ENCODE assay signal across 18 cellular contexts in the genomic region with DNA sequence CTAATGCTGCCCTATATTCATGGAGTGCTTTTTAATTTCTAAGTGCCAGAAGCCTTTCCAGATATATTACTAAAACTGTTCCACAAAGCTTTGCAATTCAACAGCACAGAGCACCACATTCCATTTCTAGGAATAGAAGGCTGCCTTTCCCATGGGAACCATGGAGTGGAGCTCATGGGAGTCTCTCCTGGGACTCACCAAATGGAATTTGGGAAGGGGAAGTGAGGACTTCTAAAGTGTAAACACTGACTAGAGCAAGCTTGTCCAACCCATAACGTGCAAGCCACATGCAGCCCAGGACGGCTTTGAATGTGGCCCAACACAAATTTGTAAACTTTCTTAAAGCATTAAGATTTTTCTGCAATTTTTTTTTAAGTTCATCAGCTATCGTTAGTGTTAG.
DNase-seq lines count a peak whose midpoint lies in the region; ATAC-seq and TF ChIP-seq lines count a peak whose summit lies in the region.
"Had no signal": no experiment of that assay in that cellular context is flagged by ENCODE, and none has a peak within 500 bp of the region (broad histone marks: within the 10 kb centered on the region; RNA-seq: fewer than 3 reads in every experiment).

No MANE protein-coding gene starts in this region.

- DNase-seq in DMS153 (lab: John Stamatoyannopoulos, UW) (peak; percentile 17), DMS153 treated with DMSO at 0.1 percent for 48 hours (lab: John Stamatoyannopoulos, UW; ENCODE audit: unreplicated experiment) (no peak), GM23338 (ENCODE audit: low spot score) (peak; percentile 79), ascending aorta (ENCODE audit: low spot score in 2 of 2) (peak in 1 of 2 donors; percentile 66), iPS-NIHi11 (ENCODE audit: low spot score) (peak; percentile 13), coronary artery (ENCODE audit: low spot score) (no peak), cortex of kidney (lab: John Stamatoyannopoulos, UW) (no peak)
- no peak for DNase-seq in stimulated activated naive CD4-positive, alpha-beta T cell (lab: John Stamatoyannopoulos, UW)
- DNase-seq: 8988T; activated CD4-positive, alpha-beta T cell treated with anti-CD3 and anti-CD28 coated beads for 48 hours; activated gamma-delta T cell treated with Interleukin-2 at 50 U/mL for 16 hours; amniotic stem cell; DMS79; head of caudate nucleus; kidney; NCI-H187 had no signal

- no peaks in the 10 kb centered on the region for H3K79me2 ChIP-seq in GM23338 (replicated peaks; ENCODE audit: insufficient read depth)

- H3K4me1 Mint-ChIP-seq in GM23338, result peaks cover 20% of the 10 kb centered on the region

- H3K27ac ChIP-seq in GM23338 (ENCODE audit: low read depth), result no peak overlapping the region
- peak overlapping the region in 1 of 2 donors; percentile 26 for H3K27ac ChIP-seq in ascending aorta
- H3K27ac ChIP-seq in coronary artery, result no peak overlapping the region
- H3K27ac ChIP-seq: neutrophil had no signal

- no peak overlapping the region for H3K4me2 ChIP-seq in GM23338

- H3K27ac Mint-ChIP-seq in GM23338, result no peak overlapping the region

- no peak overlapping the region for H2AFZ ChIP-seq in GM23338

- no peak overlapping the region for H3K4me3 Mint-ChIP-seq in GM23338

- no peak overlapping the region for H3K4me3 ChIP-seq in GM23338
- H3K4me3 ChIP-seq in ascending aorta, result no peak overlapping the region
- no peak overlapping the region for H3K4me3 ChIP-seq in coronary artery

- H3K36me3 ChIP-seq in GM23338 (ENCODE audit: insufficient read depth) (0 out of 2 replicates have a peak, but pooled peaks cover under 1% of the 10 kb centered on the region), ascending aorta (no peaks in the 10 kb centered on the region)

- no peaks in the 10 kb centered on the region for H4K20me1 ChIP-seq in GM23338 (replicated peaks; ENCODE audit: insufficient read depth)

- no peaks in the 10 kb centered on the region for H3F3A ChIP-seq in GM23338 (replicated peaks; ENCODE audit: low read depth)

- peaks cover 18% of the 10 kb centered on the region; the same call in 2 of the 3 replicates for H3K36me3 Mint-ChIP-seq in GM23338 (ENCODE audit: low read depth)

- intact Hi-C loops in ascending aorta (cut with DNase I), result no loop called here

- peaks cover 6% of the 10 kb centered on the region; the same call in 1 of the 3 replicates for H3K9me3 Mint-ChIP-seq in GM23338

- peaks cover 5% of the 10 kb centered on the region for H3K27me3 Mint-ChIP-seq in GM23338 (ENCODE audit: insufficient read depth, low read depth, poor library complexity)

- no peaks in the 10 kb centered on the region for H3K9me3 ChIP-seq in ascending aorta
- H3K9me3 ChIP-seq: neutrophil had no signal

- TF ChIP-seq CTCF in GM23338 (conservative IDR thresholded peaks at IDR 0.05; ENCODE audit: low read depth in 2 of 2) (peak; percentile 26 to 37; a peak in 3 of 4 replicates), ascending aorta (IDR thresholded peaks at IDR 0.05) (peak in 2 of 3 experiments; percentile 6 to 9), coronary artery (IDR thresholded peaks at IDR 0.05) (no peak)

- H3K27me3 ChIP-seq in GM23338 (ENCODE audit: insufficient read depth) (no peaks in the 10 kb centered on the region), ascending aorta (no peaks in the 10 kb centered on the region)
- H3K27me3 ChIP-seq: neutrophil had no signal

- peaks cover 4% of the 10 kb centered on the region; the same call in 1 of the 2 replicates for H3K9me2 ChIP-seq in GM23338 (ENCODE audit: insufficient read depth)

- ATAC-seq in GM23338, result peak; percentile 91
- ATAC-seq: sciatic nerve had no signal

- peaks cover 14% of the 10 kb centered on the region for H3K4me1 ChIP-seq in GM23338 (ENCODE audit: insufficient read depth)
- H3K4me1 ChIP-seq in ascending aorta, result peaks cover 0 to 16% of the 10 kb centered on the region in 2 donors

TF ChIP-seq in GM23338, 12 proteins besides CTCF, POLR2A, EP300 and RAD21:
- peak; percentile 74 for TF ChIP-seq ZNF462 (CRISPR knock-in tag; IDR thresholded peaks at IDR 0.05)
- TF ChIP-seq, protein P1, sequence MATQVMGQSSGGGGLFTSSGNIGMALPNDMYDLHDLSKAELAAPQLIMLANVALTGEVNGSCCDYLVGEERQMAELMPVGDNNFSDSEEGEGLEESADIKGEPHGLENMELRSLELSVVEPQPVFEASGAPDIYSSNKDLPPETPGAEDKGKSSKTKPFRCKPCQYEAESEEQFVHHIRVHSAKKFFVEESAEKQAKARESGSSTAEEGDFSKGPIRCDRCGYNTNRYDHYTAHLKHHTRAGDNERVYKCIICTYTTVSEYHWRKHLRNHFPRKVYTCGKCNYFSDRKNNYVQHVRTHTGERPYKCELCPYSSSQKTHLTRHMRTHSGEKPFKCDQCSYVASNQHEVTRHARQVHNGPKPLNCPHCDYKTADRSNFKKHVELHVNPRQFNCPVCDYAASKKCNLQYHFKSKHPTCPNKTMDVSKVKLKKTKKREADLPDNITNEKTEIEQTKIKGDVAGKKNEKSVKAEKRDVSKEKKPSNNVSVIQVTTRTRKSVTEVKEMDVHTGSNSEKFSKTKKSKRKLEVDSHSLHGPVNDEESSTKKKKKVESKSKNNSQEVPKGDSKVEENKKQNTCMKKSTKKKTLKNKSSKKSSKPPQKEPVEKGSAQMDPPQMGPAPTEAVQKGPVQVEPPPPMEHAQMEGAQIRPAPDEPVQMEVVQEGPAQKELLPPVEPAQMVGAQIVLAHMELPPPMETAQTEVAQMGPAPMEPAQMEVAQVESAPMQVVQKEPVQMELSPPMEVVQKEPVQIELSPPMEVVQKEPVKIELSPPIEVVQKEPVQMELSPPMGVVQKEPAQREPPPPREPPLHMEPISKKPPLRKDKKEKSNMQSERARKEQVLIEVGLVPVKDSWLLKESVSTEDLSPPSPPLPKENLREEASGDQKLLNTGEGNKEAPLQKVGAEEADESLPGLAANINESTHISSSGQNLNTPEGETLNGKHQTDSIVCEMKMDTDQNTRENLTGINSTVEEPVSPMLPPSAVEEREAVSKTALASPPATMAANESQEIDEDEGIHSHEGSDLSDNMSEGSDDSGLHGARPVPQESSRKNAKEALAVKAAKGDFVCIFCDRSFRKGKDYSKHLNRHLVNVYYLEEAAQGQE (IDR thresholded peaks at IDR 0.05; ENCODE audit: unreplicated experiment), result no peak

Comparison
In these comparisons a context has a peak if more than half of its experiments do, and no peak if none do; other contexts are left out.
1. DNase-seq: peak in DMS153 (single experiment), GM23338 (single experiment) and iPS-NIHi11 (single experiment); none in DMS153 treated with DMSO at 0.1 percent for 48 hours (single experiment), coronary artery (single experiment), stimulated activated naive CD4-positive, alpha-beta T cell (0 of 6) and cortex of kidney (single experiment).